ENCODE assay signal across 1 cellular context in the genomic region with DNA sequence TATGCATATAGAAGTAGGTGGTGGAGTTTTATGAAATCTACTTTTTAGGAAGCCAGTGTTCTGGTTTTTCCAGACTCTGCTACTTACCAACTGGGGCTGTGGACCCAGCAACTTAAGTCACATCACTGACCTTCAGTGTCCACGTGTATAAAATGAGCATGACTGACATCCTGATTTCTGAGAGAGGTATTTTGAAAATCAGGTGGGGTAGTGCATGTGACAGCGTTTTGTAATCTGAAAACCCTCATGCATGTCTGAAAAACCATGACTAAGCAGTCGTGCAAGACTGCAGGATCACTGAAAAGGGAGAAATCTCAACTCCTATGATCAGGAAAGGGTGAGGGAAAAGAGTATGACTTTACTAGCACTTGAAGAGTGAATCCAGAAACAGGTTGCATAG.
TF ChIP-seq lines count a peak whose summit lies in the region.

No MANE protein-coding gene starts in this region.

TF ChIP-seq in K562, 482 proteins besides CTCF, POLR2A, EP300 and RAD21 (continued from another document and continues in another):
- TF ChIP-seq, protein P1, sequence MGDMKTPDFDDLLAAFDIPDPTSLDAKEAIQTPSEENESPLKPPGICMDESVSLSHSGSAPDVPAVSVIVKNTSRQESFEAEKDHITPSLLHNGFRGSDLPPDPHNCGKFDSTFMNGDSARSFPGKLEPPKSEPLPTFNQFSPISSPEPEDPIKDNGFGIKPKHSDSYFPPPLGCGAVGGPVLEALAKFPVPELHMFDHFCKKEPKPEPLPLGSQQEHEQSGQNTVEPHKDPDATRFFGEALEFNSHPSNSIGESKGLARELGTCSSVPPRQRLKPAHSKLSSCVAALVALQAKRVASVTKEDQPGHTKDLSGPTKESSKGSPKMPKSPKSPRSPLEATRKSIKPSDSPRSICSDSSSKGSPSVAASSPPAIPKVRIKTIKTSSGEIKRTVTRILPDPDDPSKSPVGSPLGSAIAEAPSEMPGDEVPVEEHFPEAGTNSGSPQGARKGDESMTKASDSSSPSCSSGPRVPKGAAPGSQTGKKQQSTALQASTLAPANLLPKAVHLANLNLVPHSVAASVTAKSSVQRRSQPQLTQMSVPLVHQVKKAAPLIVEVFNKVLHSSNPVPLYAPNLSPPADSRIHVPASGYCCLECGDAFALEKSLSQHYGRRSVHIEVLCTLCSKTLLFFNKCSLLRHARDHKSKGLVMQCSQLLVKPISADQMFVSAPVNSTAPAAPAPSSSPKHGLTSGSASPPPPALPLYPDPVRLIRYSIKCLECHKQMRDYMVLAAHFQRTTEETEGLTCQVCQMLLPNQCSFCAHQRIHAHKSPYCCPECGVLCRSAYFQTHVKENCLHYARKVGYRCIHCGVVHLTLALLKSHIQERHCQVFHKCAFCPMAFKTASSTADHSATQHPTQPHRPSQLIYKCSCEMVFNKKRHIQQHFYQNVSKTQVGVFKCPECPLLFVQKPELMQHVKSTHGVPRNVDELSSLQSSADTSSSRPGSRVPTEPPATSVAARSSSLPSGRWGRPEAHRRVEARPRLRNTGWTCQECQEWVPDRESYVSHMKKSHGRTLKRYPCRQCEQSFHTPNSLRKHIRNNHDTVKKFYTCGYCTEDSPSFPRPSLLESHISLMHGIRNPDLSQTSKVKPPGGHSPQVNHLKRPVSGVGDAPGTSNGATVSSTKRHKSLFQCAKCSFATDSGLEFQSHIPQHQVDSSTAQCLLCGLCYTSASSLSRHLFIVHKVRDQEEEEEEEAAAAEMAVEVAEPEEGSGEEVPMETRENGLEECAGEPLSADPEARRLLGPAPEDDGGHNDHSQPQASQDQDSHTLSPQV (IDR thresholded peaks at IDR 0.05): peak; percentile 35; the same call in 1 of the 2 replicates
- TF ChIP-seq, protein P2, sequence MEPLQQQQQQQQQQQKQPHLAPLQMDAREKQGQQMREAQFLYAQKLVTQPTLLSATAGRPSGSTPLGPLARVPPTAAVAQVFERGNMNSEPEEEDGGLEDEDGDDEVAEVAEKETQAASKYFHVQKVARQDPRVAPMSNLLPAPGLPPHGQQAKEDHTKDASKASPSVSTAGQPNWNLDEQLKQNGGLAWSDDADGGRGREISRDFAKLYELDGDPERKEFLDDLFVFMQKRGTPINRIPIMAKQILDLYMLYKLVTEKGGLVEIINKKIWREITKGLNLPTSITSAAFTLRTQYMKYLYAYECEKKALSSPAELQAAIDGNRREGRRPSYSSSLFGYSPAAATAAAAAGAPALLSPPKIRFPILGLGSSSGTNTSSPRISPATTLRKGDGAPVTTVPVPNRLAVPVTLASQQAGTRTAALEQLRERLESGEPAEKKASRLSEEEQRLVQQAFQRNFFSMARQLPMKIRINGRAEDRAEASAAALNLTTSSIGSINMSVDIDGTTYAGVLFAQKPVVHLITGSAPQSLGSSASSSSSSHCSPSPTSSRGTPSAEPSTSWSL (CRISPR knock-in tag; IDR thresholded peaks at IDR 0.05; ENCODE audit: borderline replicate concordance): no peak
- TF ChIP-seq ZFP36 (IDR thresholded peaks at IDR 0.05; ENCODE audit: low read depth, low read length, partially characterized antibody) (no peak), TEAD4 (IDR thresholded peaks at IDR 0.05; ENCODE audit: low read length) (peak; percentile 59; the same call in 1 of the 2 replicates), TEAD4 (CRISPR knock-in tag; IDR thresholded peaks at IDR 0.05; ENCODE audit: borderline replicate concordance) (no peak), KLF13 (tag; IDR thresholded peaks at IDR 0.05; ENCODE audit: borderline replicate concordance, low read depth) (no peak), SMAD4 (CRISPR knock-in tag; conservative IDR thresholded peaks at IDR 0.05) (0 out of 2 replicates have a peak, but pooled peaks have one; percentile 44), ETS2 (tag; IDR thresholded peaks at IDR 0.05; ENCODE audit: borderline replicate concordance, poor library complexity, severe bottlenecking) (no peak), EP400 (IDR thresholded peaks at IDR 0.05) (0 out of 2 replicates have a peak, but pooled peaks have one; percentile 23), U2AF1 (optimal IDR thresholded peaks at IDR 0.05; ENCODE audit: low read depth, low read length) (no peak), ATF7 (IDR thresholded peaks at IDR 0.05) (no peak), RFX1 (IDR thresholded peaks at IDR 0.05) (no peak), MAFK (IDR thresholded peaks at IDR 0.05; ENCODE audit: low read length) (peak; percentile 83), ZNF316 (IDR thresholded peaks at IDR 0.05) (peak; percentile 96), RFX7 (CRISPR knock-in tag; IDR thresholded peaks at IDR 0.05) (no peak), HLTF (IDR thresholded peaks at IDR 0.05) (no peak), RBM22 (IDR thresholded peaks at IDR 0.05; ENCODE audit: low read depth, low read length, poor library complexity, severe bottlenecking) (no peak), MYBL2 (IDR thresholded peaks at IDR 0.05; ENCODE audit: low read depth) (peak; percentile 32; the same call in 1 of the 2 replicates), MYBL2 (CRISPR knock-in tag; IDR thresholded peaks at IDR 0.05; ENCODE audit: borderline replicate concordance) (no peak), NBN (IDR thresholded peaks at IDR 0.05; ENCODE audit: low read depth) (peak; percentile 43; the same call in 1 of the 2 replicates), ELF1 (tag; IDR thresholded peaks at IDR 0.05) (no peak), ILF3 (IDR thresholded peaks at IDR 0.05; ENCODE audit: borderline replicate concordance) (no peak), KDM1A (IDR thresholded peaks at IDR 0.05) (peak; percentile 87 to 89), JUND (IDR thresholded peaks at IDR 0.05; ENCODE audit: borderline replicate concordance, low read depth, low read length) (peak; percentile 52; the same call in 1 of the 2 replicates), JUND (tag; IDR thresholded peaks at IDR 0.05; ENCODE audit: borderline replicate concordance, low read depth, low read length) (no peak; the same call in 2 of the 3 replicates), TEAD1 (CRISPR knock-in tag; IDR thresholded peaks at IDR 0.05) (0 out of 4 replicates have a peak, but pooled peaks of 1 of the 2 experiments have one; percentile 58), CBFA2T3 (IDR thresholded peaks at IDR 0.05) (peak; percentile 45), ZNF589 (CRISPR knock-in tag; IDR thresholded peaks at IDR 0.05; ENCODE audit: low read depth) (no peak), BACH1 (tag; IDR thresholded peaks at IDR 0.05) (peak; percentile 89), DPF2 (IDR thresholded peaks at IDR 0.05) (0 out of 2 replicates have a peak, but pooled peaks have one; percentile 28), RAD51 (IDR thresholded peaks at IDR 0.05; ENCODE audit: borderline replicate concordance, low read depth) (peak; percentile 69), C11orf30 (IDR thresholded peaks at IDR 0.05; ENCODE audit: low read depth) (peak; percentile 94)
- TF ChIP-seq, protein P3, sequence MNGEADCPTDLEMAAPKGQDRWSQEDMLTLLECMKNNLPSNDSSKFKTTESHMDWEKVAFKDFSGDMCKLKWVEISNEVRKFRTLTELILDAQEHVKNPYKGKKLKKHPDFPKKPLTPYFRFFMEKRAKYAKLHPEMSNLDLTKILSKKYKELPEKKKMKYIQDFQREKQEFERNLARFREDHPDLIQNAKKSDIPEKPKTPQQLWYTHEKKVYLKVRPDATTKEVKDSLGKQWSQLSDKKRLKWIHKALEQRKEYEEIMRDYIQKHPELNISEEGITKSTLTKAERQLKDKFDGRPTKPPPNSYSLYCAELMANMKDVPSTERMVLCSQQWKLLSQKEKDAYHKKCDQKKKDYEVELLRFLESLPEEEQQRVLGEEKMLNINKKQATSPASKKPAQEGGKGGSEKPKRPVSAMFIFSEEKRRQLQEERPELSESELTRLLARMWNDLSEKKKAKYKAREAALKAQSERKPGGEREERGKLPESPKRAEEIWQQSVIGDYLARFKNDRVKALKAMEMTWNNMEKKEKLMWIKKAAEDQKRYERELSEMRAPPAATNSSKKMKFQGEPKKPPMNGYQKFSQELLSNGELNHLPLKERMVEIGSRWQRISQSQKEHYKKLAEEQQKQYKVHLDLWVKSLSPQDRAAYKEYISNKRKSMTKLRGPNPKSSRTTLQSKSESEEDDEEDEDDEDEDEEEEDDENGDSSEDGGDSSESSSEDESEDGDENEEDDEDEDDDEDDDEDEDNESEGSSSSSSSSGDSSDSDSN (IDR thresholded peaks at IDR 0.05; ENCODE audit: borderline replicate concordance in 1 of 2, low read depth in 2 of 2, low read length in 2 of 2): no peak
- TF ChIP-seq, protein P4, sequence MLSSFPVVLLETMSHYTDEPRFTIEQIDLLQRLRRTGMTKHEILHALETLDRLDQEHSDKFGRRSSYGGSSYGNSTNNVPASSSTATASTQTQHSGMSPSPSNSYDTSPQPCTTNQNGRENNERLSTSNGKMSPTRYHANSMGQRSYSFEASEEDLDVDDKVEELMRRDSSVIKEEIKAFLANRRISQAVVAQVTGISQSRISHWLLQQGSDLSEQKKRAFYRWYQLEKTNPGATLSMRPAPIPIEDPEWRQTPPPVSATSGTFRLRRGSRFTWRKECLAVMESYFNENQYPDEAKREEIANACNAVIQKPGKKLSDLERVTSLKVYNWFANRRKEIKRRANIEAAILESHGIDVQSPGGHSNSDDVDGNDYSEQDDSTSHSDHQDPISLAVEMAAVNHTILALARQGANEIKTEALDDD (IDR thresholded peaks at IDR 0.05): no peak
- TF ChIP-seq, protein P5, sequence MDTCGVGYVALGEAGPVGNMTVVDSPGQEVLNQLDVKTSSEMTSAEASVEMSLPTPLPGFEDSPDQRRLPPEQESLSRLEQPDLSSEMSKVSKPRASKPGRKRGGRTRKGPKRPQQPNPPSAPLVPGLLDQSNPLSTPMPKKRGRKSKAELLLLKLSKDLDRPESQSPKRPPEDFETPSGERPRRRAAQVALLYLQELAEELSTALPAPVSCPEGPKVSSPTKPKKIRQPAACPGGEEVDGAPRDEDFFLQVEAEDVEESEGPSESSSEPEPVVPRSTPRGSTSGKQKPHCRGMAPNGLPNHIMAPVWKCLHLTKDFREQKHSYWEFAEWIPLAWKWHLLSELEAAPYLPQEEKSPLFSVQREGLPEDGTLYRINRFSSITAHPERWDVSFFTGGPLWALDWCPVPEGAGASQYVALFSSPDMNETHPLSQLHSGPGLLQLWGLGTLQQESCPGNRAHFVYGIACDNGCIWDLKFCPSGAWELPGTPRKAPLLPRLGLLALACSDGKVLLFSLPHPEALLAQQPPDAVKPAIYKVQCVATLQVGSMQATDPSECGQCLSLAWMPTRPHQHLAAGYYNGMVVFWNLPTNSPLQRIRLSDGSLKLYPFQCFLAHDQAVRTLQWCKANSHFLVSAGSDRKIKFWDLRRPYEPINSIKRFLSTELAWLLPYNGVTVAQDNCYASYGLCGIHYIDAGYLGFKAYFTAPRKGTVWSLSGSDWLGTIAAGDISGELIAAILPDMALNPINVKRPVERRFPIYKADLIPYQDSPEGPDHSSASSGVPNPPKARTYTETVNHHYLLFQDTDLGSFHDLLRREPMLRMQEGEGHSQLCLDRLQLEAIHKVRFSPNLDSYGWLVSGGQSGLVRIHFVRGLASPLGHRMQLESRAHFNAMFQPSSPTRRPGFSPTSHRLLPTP (IDR thresholded peaks at IDR 0.05; ENCODE audit: borderline replicate concordance, extremely low read depth, insufficient read length): no peak
- TF ChIP-seq, protein P6, sequence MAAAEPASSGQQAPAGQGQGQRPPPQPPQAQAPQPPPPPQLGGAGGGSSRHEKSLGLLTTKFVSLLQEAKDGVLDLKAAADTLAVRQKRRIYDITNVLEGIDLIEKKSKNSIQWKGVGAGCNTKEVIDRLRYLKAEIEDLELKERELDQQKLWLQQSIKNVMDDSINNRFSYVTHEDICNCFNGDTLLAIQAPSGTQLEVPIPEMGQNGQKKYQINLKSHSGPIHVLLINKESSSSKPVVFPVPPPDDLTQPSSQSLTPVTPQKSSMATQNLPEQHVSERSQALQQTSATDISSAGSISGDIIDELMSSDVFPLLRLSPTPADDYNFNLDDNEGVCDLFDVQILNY (CRISPR knock-in tag; IDR thresholded peaks at IDR 0.05): no peak
- TF ChIP-seq, protein P7, sequence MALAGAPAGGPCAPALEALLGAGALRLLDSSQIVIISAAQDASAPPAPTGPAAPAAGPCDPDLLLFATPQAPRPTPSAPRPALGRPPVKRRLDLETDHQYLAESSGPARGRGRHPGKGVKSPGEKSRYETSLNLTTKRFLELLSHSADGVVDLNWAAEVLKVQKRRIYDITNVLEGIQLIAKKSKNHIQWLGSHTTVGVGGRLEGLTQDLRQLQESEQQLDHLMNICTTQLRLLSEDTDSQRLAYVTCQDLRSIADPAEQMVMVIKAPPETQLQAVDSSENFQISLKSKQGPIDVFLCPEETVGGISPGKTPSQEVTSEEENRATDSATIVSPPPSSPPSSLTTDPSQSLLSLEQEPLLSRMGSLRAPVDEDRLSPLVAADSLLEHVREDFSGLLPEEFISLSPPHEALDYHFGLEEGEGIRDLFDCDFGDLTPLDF (CRISPR knock-in tag; IDR thresholded peaks at IDR 0.05): no peak
- TF ChIP-seq, protein P8, sequence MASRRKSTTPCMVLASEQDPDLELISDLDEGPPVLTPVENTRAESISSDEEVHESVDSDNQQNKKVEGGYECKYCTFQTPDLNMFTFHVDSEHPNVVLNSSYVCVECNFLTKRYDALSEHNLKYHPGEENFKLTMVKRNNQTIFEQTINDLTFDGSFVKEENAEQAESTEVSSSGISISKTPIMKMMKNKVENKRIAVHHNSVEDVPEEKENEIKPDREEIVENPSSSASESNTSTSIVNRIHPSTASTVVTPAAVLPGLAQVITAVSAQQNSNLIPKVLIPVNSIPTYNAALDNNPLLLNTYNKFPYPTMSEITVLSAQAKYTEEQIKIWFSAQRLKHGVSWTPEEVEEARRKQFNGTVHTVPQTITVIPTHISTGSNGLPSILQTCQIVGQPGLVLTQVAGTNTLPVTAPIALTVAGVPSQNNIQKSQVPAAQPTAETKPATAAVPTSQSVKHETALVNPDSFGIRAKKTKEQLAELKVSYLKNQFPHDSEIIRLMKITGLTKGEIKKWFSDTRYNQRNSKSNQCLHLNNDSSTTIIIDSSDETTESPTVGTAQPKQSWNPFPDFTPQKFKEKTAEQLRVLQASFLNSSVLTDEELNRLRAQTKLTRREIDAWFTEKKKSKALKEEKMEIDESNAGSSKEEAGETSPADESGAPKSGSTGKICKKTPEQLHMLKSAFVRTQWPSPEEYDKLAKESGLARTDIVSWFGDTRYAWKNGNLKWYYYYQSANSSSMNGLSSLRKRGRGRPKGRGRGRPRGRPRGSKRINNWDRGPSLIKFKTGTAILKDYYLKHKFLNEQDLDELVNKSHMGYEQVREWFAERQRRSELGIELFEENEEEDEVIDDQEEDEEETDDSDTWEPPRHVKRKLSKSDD (conservative IDR thresholded peaks at IDR 0.05; ENCODE audit: low read length): no peak
- TF ChIP-seq, protein P9, sequence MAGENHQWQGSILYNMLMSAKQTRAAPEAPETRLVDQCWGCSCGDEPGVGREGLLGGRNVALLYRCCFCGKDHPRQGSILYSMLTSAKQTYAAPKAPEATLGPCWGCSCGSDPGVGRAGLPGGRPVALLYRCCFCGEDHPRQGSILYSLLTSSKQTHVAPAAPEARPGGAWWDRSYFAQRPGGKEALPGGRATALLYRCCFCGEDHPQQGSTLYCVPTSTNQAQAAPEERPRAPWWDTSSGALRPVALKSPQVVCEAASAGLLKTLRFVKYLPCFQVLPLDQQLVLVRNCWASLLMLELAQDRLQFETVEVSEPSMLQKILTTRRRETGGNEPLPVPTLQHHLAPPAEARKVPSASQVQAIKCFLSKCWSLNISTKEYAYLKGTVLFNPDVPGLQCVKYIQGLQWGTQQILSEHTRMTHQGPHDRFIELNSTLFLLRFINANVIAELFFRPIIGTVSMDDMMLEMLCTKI (IDR thresholded peaks at IDR 0.05; ENCODE audit: partially characterized antibody): no peak
- TF ChIP-seq, protein P10, sequence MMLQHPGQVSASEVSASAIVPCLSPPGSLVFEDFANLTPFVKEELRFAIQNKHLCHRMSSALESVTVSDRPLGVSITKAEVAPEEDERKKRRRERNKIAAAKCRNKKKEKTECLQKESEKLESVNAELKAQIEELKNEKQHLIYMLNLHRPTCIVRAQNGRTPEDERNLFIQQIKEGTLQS (IDR thresholded peaks at IDR 0.05): peak; percentile 19; the same call in 1 of the 2 replicates
- TF ChIP-seq, protein P10 (CRISPR knock-in tag; conservative IDR thresholded peaks at IDR 0.05): no peak
